ENCODE assay signal across 8 cellular contexts in the genomic region with DNA sequence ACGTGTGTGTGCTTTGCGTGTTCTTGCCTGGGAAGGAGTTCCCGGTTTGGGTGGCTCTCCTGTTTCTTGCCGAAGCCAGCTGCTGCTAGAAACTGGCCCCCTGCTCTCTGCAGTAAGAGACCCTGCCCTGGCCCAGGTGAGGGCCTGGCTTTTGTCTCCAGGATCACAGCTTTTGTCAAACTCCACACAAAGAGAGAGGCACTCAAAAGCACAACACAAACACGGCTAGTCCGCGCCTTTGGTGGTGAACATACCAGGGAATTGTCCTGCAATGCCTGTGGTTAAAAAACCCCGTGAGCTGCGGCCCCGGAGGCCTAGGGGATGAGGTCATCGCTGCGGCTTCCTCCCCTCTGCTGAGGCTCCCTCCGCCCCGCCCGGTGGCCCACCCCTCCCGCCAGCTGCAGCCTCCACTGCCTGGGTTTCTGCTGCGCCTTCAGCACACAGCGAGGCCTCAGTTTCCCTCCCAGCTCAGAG.
DNase-seq lines count a peak whose midpoint lies in the region; ATAC-seq and TF ChIP-seq lines count a peak whose summit lies in the region.

No MANE protein-coding gene starts in this region.

- H3K27ac Mint-ChIP-seq in neural crest cell (ENCODE audit: unreplicated experiment) = peak overlapping the region; percentile 98

- no peaks in the 10 kb centered on the region for H3K36me3 Mint-ChIP-seq in neural crest cell (ENCODE audit: low read depth)

- no peaks in the 10 kb centered on the region for H3K36me3 ChIP-seq in BE2C

- no peak overlapping the region for H3K4me3 Mint-ChIP-seq in neural crest cell

- H3K9me3 Mint-ChIP-seq in neural crest cell = no peaks in the 10 kb centered on the region

- ATAC-seq in HG02870 (IDR thresholded peaks at IDR 0.05; ENCODE audit: unreplicated experiment) (no peak), HG02840 (IDR thresholded peaks at IDR 0.05; ENCODE audit: low FRiP score, unreplicated experiment) (no peak)

- peak overlapping the region; percentile 33 for H3K27ac ChIP-seq in HL-60 (replicated peaks)

- H3K9me3 ChIP-seq in BE2C = no peaks in the 10 kb centered on the region

- no peaks in the 10 kb centered on the region for H3K27me3 Mint-ChIP-seq in neural crest cell (ENCODE audit: low read depth)

- H3K27me3 ChIP-seq in BE2C (no peaks in the 10 kb centered on the region), HL-60 (ENCODE audit: insufficient read depth, poor library complexity, severe bottlenecking) (no peaks in the 10 kb centered on the region)

- H3K4me1 ChIP-seq in BE2C = no peaks in the 10 kb centered on the region

- no peak for TF ChIP-seq CTCF in BE2C (IDR thresholded peaks at IDR 0.05; ENCODE audit: low read depth, low read length)
- TF ChIP-seq CTCF in HL-60 (IDR thresholded peaks at IDR 0.05; ENCODE audit: insufficient read depth, low read length) = no peak
- TF ChIP-seq CTCF in neural crest cell (conservative IDR thresholded peaks at IDR 0.05) = no peak

- peak; percentile 5 for DNase-seq in BE2C
- DNase-seq in HL-60 (ENCODE audit: low read depth in 1 of 2, low spot score in 1 of 2) = peak; percentile 61 to 90
- DNase-seq in UCSD-AML1 (lab: John Stamatoyannopoulos, UW; ENCODE audit: unreplicated experiment) = peak; percentile 82
- peak; percentile 77 for DNase-seq in fibroblast of the conjunctiva (ENCODE audit: low read depth)
- peak; percentile 52 for DNase-seq in neural crest cell (ENCODE audit: low read depth, low spot score)
- no peak for DNase-seq in NCI-H446 treated with DMSO at 0.1 percent for 48 hours (lab: John Stamatoyannopoulos, UW)

- no peak overlapping the region for H3K4me3 ChIP-seq in BE2C (ENCODE audit: low read depth, low read length)
- H3K4me3 ChIP-seq in HL-60 (replicated peaks; ENCODE audit: insufficient read depth, low read length) = no peak overlapping the region

- H3K4me1 Mint-ChIP-seq in neural crest cell = peaks cover 22% of the 10 kb centered on the region
